In the genomic region with DNA sequence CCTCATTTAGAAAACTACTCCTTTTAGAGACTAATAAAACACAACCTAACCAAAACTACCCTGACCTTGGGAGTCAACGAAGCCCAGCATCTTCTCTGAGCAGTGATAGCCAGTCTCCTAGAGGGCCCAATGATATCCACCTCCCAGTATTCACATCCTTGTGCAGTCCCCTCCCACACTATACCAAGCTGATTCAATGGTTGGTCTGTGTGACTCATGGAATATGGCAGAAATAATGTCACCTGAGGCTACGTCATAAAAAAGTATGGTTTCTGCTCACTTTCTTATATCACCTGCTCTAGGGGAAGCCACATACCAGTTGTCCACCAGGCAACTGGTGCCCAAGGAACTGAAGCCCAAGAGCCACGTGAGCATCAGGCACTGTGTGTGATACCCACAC, we compare ENCODE assay signal across 2 cellular contexts.
TF ChIP-seq lines count a peak whose summit lies in the region.

No MANE protein-coding gene starts in this region.

TF ChIP-seq in IMR-90, 13 proteins besides CTCF, POLR2A, EP300 and RAD21:
- no peak for TF ChIP-seq RCOR1 (IDR thresholded peaks at IDR 0.05; ENCODE audit: insufficient replicate concordance, low read length)
- TF ChIP-seq SMC3 (IDR thresholded peaks at IDR 0.05; ENCODE audit: low read depth, low read length), result no peak
- no peak for TF ChIP-seq CHD1 (IDR thresholded peaks at IDR 0.05; ENCODE audit: low read depth, low read length)
- TF ChIP-seq FOS (IDR thresholded peaks at IDR 0.05; ENCODE audit: low read depth, low read length), result no peak
- no peak for TF ChIP-seq NFE2L2 (IDR thresholded peaks at IDR 0.05; ENCODE audit: low read depth, low read length)
- no peak for TF ChIP-seq CEBPB (IDR thresholded peaks at IDR 0.05; ENCODE audit: low read depth, low read length)
- TF ChIP-seq, protein P1, sequence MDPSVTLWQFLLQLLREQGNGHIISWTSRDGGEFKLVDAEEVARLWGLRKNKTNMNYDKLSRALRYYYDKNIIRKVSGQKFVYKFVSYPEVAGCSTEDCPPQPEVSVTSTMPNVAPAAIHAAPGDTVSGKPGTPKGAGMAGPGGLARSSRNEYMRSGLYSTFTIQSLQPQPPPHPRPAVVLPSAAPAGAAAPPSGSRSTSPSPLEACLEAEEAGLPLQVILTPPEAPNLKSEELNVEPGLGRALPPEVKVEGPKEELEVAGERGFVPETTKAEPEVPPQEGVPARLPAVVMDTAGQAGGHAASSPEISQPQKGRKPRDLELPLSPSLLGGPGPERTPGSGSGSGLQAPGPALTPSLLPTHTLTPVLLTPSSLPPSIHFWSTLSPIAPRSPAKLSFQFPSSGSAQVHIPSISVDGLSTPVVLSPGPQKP (IDR thresholded peaks at IDR 0.05; ENCODE audit: borderline replicate concordance, low read depth, low read length), result no peak
- TF ChIP-seq MAFK (IDR thresholded peaks at IDR 0.05; ENCODE audit: low read depth, low read length), result no peak
- no peak for TF ChIP-seq MAZ (IDR thresholded peaks at IDR 0.05; ENCODE audit: borderline replicate concordance, low read depth, low read length)
- no peak for TF ChIP-seq BHLHE40 (IDR thresholded peaks at IDR 0.05; ENCODE audit: low read depth, low read length)
- no peak for TF ChIP-seq MXI1 (IDR thresholded peaks at IDR 0.05; ENCODE audit: borderline replicate concordance, low read depth, low read length)

TF ChIP-seq in GM12878, 131 proteins besides CTCF, POLR2A, EP300 and RAD21:
- no peak for TF ChIP-seq SRF (IDR thresholded peaks at IDR 0.05; ENCODE audit: low read depth in 2 of 2, low read length in 2 of 2)
- no peak for TF ChIP-seq MYC (IDR thresholded peaks at IDR 0.05; ENCODE audit: insufficient read depth, insufficient read length, insufficient replicate concordance, low read length, severe bottlenecking)
- no peak for TF ChIP-seq CHD4 (IDR thresholded peaks at IDR 0.05)
- no peak for TF ChIP-seq NBN (IDR thresholded peaks at IDR 0.05)
- TF ChIP-seq, protein P2, sequence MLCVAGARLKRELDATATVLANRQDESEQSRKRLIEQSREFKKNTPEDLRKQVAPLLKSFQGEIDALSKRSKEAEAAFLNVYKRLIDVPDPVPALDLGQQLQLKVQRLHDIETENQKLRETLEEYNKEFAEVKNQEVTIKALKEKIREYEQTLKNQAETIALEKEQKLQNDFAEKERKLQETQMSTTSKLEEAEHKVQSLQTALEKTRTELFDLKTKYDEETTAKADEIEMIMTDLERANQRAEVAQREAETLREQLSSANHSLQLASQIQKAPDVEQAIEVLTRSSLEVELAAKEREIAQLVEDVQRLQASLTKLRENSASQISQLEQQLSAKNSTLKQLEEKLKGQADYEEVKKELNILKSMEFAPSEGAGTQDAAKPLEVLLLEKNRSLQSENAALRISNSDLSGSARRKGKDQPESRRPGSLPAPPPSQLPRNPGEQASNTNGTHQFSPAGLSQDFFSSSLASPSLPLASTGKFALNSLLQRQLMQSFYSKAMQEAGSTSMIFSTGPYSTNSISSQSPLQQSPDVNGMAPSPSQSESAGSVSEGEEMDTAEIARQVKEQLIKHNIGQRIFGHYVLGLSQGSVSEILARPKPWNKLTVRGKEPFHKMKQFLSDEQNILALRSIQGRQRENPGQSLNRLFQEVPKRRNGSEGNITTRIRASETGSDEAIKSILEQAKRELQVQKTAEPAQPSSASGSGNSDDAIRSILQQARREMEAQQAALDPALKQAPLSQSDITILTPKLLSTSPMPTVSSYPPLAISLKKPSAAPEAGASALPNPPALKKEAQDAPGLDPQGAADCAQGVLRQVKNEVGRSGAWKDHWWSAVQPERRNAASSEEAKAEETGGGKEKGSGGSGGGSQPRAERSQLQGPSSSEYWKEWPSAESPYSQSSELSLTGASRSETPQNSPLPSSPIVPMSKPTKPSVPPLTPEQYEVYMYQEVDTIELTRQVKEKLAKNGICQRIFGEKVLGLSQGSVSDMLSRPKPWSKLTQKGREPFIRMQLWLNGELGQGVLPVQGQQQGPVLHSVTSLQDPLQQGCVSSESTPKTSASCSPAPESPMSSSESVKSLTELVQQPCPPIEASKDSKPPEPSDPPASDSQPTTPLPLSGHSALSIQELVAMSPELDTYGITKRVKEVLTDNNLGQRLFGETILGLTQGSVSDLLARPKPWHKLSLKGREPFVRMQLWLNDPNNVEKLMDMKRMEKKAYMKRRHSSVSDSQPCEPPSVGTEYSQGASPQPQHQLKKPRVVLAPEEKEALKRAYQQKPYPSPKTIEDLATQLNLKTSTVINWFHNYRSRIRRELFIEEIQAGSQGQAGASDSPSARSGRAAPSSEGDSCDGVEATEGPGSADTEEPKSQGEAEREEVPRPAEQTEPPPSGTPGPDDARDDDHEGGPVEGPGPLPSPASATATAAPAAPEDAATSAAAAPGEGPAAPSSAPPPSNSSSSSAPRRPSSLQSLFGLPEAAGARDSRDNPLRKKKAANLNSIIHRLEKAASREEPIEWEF (IDR thresholded peaks at IDR 0.05; ENCODE audit: insufficient replicate concordance, low read depth, low read length), result no peak
- TF ChIP-seq TARDBP (IDR thresholded peaks at IDR 0.05; ENCODE audit: borderline replicate concordance), result no peak
- TF ChIP-seq, protein P3, sequence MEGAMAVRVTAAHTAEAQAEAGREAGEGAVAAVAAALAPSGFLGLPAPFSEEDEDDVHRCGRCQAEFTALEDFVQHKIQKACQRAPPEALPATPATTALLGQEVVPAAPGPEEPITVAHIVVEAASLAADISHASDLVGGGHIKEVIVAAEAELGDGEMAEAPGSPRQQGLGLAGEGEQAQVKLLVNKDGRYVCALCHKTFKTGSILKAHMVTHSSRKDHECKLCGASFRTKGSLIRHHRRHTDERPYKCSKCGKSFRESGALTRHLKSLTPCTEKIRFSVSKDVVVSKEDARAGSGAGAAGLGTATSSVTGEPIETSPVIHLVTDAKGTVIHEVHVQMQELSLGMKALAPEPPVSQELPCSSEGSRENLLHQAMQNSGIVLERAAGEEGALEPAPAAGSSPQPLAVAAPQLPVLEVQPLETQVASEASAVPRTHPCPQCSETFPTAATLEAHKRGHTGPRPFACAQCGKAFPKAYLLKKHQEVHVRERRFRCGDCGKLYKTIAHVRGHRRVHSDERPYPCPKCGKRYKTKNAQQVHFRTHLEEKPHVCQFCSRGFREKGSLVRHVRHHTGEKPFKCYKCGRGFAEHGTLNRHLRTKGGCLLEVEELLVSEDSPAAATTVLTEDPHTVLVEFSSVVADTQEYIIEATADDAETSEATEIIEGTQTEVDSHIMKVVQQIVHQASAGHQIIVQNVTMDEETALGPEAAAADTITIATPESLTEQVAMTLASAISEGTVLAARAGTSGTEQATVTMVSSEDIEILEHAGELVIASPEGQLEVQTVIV (IDR thresholded peaks at IDR 0.05; ENCODE audit: borderline replicate concordance, partially characterized antibody), result no peak
- TF ChIP-seq, protein P4, sequence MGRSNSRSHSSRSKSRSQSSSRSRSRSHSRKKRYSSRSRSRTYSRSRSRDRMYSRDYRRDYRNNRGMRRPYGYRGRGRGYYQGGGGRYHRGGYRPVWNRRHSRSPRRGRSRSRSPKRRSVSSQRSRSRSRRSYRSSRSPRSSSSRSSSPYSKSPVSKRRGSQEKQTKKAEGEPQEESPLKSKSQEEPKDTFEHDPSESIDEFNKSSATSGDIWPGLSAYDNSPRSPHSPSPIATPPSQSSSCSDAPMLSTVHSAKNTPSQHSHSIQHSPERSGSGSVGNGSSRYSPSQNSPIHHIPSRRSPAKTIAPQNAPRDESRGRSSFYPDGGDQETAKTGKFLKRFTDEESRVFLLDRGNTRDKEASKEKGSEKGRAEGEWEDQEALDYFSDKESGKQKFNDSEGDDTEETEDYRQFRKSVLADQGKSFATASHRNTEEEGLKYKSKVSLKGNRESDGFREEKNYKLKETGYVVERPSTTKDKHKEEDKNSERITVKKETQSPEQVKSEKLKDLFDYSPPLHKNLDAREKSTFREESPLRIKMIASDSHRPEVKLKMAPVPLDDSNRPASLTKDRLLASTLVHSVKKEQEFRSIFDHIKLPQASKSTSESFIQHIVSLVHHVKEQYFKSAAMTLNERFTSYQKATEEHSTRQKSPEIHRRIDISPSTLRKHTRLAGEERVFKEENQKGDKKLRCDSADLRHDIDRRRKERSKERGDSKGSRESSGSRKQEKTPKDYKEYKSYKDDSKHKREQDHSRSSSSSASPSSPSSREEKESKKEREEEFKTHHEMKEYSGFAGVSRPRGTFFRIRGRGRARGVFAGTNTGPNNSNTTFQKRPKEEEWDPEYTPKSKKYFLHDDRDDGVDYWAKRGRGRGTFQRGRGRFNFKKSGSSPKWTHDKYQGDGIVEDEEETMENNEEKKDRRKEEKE (IDR thresholded peaks at IDR 0.05), result no peak
- no peak for TF ChIP-seq BACH1 (IDR thresholded peaks at IDR 0.05; ENCODE audit: borderline replicate concordance)
